Comparison of ENCODE assay signal across 8 cellular contexts in the genomic region with DNA sequence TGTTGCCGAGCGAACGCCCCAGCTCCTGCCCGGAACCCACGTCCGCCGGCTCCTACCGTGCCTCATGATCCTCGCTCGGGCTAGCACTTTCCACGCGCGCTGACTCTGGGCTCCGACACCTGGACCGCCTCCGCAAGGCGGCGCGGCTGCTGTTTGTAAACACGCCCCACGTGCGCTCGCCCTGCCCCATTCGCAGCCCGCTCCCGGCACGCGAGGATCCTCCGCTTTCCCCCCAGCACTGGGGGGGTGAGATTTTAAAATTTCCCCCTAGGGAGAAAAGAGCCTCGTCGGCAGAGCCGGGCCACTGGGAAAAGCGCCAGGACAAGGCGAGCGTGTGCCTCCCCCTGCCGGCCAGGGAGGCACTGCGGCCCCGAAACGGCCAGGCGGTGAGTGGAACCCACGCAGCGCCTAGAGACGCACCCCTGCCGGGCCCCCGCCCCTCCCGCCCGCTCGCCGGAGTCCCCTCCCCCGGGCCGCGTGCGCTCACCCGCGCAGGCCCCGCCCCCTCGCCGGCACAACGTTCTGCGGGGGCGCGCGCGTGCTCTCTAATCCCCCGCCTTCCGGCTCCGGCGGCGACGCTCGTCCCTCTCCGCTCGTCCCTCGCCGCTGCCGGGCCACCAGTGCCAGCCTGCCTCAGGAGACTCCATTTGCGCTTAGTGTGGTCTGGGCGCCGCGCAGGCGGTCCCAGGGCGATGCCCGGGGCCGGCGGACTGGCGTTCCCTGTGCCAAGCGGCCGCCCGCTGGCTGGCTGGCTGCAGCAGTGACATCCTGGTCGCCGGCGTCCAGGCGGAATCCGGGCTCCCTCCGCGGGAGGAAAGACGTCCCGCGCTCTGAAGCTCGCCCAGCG. TPM values are rescaled to one million over a fixed set of nuclear protein-coding genes. Genes with fewer than 3 reads are reported as not detected.
A peak's percentile ranks its signal among the peaks of the same experiment; 100 is the strongest.
DNase-seq lines count a peak whose midpoint lies in the region; ATAC-seq and TF ChIP-seq lines count a peak whose summit lies in the region.

A gene (plus strand): TSS at position 548 of the 847 bp plus-strand sequence. CDS start 1,442 bp downstream, outside the sequence.

- peak within 1 kb of the TSS; percentile 89 for H3K4me3 Mint-ChIP-seq in CD8-positive, alpha-beta T cell
- H3K4me3 Mint-ChIP-seq in activated CD8-positive, alpha-beta T cell treated with anti-CD3 and anti-CD28 coated beads for 36 hours: peak within 1 kb of the TSS; percentile 66

- 0% methylated on average over 101 of the region's 101 CpGs for WGBS in ectodermal cell, 2 experiments

- peak; percentile 68 for TF ChIP-seq CTCF in CD8-positive, alpha-beta T cell (IDR thresholded peaks at IDR 0.05)
- peak; percentile 89 for TF ChIP-seq CTCF in activated CD8-positive, alpha-beta T cell treated with anti-CD3 and anti-CD28 coated beads for 36 hours (IDR thresholded peaks at IDR 0.05)

- CTCF ChIA-PET in CD8-positive, alpha-beta T cell (lab: Charles Lee): interaction anchor here (0.6 kb wide), 2 partner anchors 41 to 49 kb away, joined by 3 read pairs; no protein-coding TSS in a partner anchor
- CTCF ChIA-PET in activated CD8-positive, alpha-beta T cell treated with anti-CD3 and anti-CD28 coated beads for 36 hours (lab: Charles Lee): interaction anchor here (0.7 to 1.1 kb wide), 2 partner anchors 52 to 293 kb away, joined by 3 read pairs; no protein-coding TSS in a partner anchor

- ATAC-seq in CD8-positive, alpha-beta T cell: peak; percentile 94
- ATAC-seq in GM19438 (IDR thresholded peaks at IDR 0.05; ENCODE audit: low read depth, unreplicated experiment): peak; percentile 88
- peak; percentile 88 for ATAC-seq in HG03571 (IDR thresholded peaks at IDR 0.05; ENCODE audit: unreplicated experiment)
- ATAC-seq in activated CD8-positive, alpha-beta T cell treated with anti-CD3 and anti-CD28 coated beads for 36 hours: peak; percentile 95

- no peaks in the 10 kb centered on the region for H3K27me3 ChIP-seq in CD8-positive, alpha-beta T cell (ENCODE audit: insufficient read depth, low read length)
- peaks cover 37% of the 10 kb centered on the region for H3K27me3 ChIP-seq in ectodermal cell (ENCODE audit: control insufficient read depth, insufficient read depth, low read length, poor library complexity, severe bottlenecking)

- peaks cover 19% of the 10 kb centered on the region for H3K36me3 Mint-ChIP-seq in CD8-positive, alpha-beta T cell
- peaks cover 22% of the 10 kb centered on the region for H3K36me3 Mint-ChIP-seq in activated CD8-positive, alpha-beta T cell treated with anti-CD3 and anti-CD28 coated beads for 36 hours (ENCODE audit: low read depth)

- H3K27ac Mint-ChIP-seq in CD8-positive, alpha-beta T cell: peak within 1 kb of the TSS; percentile 79
- peak within 1 kb of the TSS; percentile 72 for H3K27ac Mint-ChIP-seq in activated CD8-positive, alpha-beta T cell treated with anti-CD3 and anti-CD28 coated beads for 36 hours

- H3K36me3 ChIP-seq in CD8-positive, alpha-beta T cell (ENCODE audit: insufficient read depth, low read length): no peaks in the 10 kb centered on the region
- H3K36me3 ChIP-seq in ectodermal cell (ENCODE audit: control insufficient read depth, insufficient read depth, low read length): no peaks in the 10 kb centered on the region

- POLR2A ChIA-PET in CD8-positive, alpha-beta T cell (lab: Charles Lee): no interaction called here
- POLR2A ChIA-PET in activated CD8-positive, alpha-beta T cell treated with anti-CD3 and anti-CD28 coated beads for 36 hours (lab: Charles Lee): interaction anchor here (0.8 to 0.9 kb wide), 2 partner anchors 11 to 55 kb away, joined by 3 read pairs; no protein-coding TSS in a partner anchor

- intact Hi-C loops in CD8-positive, alpha-beta T cell (cut with DNase I, micrococcal nuclease): loop anchor here (2.0 to 10.0 kb wide), 13 partner anchors 174 to 1889 kb away; a partner anchor contains a TSS
- intact Hi-C loops in activated CD8-positive, alpha-beta T cell treated with anti-CD3 and anti-CD28 coated beads for 36 hours (cut with micrococcal nuclease): no loop called here

- no peaks in the 10 kb centered on the region for H3K9me3 ChIP-seq in CD8-positive, alpha-beta T cell (ENCODE audit: low read length)
- no peaks in the 10 kb centered on the region for H3K9me3 ChIP-seq in ectodermal cell (ENCODE audit: control insufficient read depth, low read length)

- peaks cover 20% of the 10 kb centered on the region for H3K9me3 Mint-ChIP-seq in CD8-positive, alpha-beta T cell
- peaks cover 34% of the 10 kb centered on the region for H3K9me3 Mint-ChIP-seq in activated CD8-positive, alpha-beta T cell treated with anti-CD3 and anti-CD28 coated beads for 36 hours

- H3K4me1 Mint-ChIP-seq in CD8-positive, alpha-beta T cell (ENCODE audit: low read depth): peaks cover 24% of the 10 kb centered on the region
- H3K4me1 Mint-ChIP-seq in activated CD8-positive, alpha-beta T cell treated with anti-CD3 and anti-CD28 coated beads for 36 hours (ENCODE audit: low read depth): peaks cover 17% of the 10 kb centered on the region

- H3K4me1 ChIP-seq in CD8-positive, alpha-beta T cell (ENCODE audit: insufficient read depth, low read length): peaks cover 16% of the 10 kb centered on the region
- peaks cover 7% of the 10 kb centered on the region for H3K4me1 ChIP-seq in ectodermal cell (ENCODE audit: control insufficient read depth, insufficient read depth, low read length)

- DNase-seq in CD8-positive, alpha-beta T cell: peak; percentile 78 to 91 (median 86)
- DNase-seq in NCI-H748 treated with DMSO at 0.1 percent for 48 hours (lab: John Stamatoyannopoulos, UW): peak; percentile 54
- peak; percentile 87 for DNase-seq in activated CD8-positive, alpha-beta T cell treated with anti-CD3 and anti-CD28 coated beads for 36 hours
- peak; percentile 92 for DNase-seq in medulla oblongata (ENCODE audit: extremely low spot score)
- peak; percentile 75 for DNase-seq in stimulated activated CD8-positive, alpha-beta memory T cell treated with anti-CD3 and anti-CD28 coated beads, Interleukin-12 subunit alpha, Interleukin-12 subunit beta, amount 100 ng/mL, for 1 hour (ENCODE audit: low read depth)

- H3K4me3 ChIP-seq in CD8-positive, alpha-beta T cell (ENCODE audit: low read depth, low read length): peak within 1 kb of the TSS; percentile 80
- H3K4me3 ChIP-seq in ectodermal cell (ENCODE audit: insufficient read depth, low read depth, low read length): peak within 1 kb of the TSS; percentile 84

- H3K27ac ChIP-seq in CD8-positive, alpha-beta T cell (ENCODE audit: low read depth, low read length): peak within 1 kb of the TSS; percentile 66
- no peak within 1 kb of the TSS for H3K27ac ChIP-seq in ectodermal cell (ENCODE audit: insufficient read depth, low read depth, low read length, poor library complexity, severe bottlenecking)

- no peaks in the 10 kb centered on the region for H3K27me3 Mint-ChIP-seq in CD8-positive, alpha-beta T cell (ENCODE audit: low read depth)
- peaks cover 11% of the 10 kb centered on the region for H3K27me3 Mint-ChIP-seq in activated CD8-positive, alpha-beta T cell treated with anti-CD3 and anti-CD28 coated beads for 36 hours

RNA-seq across cellular contexts. Expression of the gene that starts here (rescaled TPM):
- total RNA-seq in CD8-positive, alpha-beta T cell: 1 to 10 TPM; 2.4 to 2.9 TPM
- total RNA-seq in activated CD8-positive, alpha-beta T cell treated with anti-CD3 and anti-CD28 coated beads for 36 hours: 1 to 10 TPM; 2.0 to 2.3 TPM
- 11.7 TPM for polyA plus RNA-seq in ectodermal cell (2013, experiment 1 of 4)
- polyA plus RNA-seq in ectodermal cell (2013, experiment 2 of 4): 14.1 TPM
- 10.9 TPM for polyA plus RNA-seq in ectodermal cell (2013, experiment 3 of 4)
- 12.6 TPM for polyA plus RNA-seq in ectodermal cell (2013, experiment 4 of 4)
